In genomic region chr5:11700376-11700775, GRCh38 we compare ENCODE assay signal across 34 cellular contexts.
"Had no signal": no experiment of that assay in that cellular context is flagged by ENCODE, and none has a peak within 500 bp of the region (broad histone marks: within the 10 kb centered on the region; RNA-seq: fewer than 3 reads in every experiment).

No MANE protein-coding gene starts in this region.

- H3K27me3 Mint-ChIP-seq: activated CD4-positive, alpha-beta memory T cell treated with anti-CD3 and anti-CD28 coated beads, Interleukin-2, amount 10 ng/mL, durations not matched to agents 7 days and 5 days; activated CD4-positive, alpha-beta T cell treated with anti-CD3 and anti-CD28 coated beads, Interleukin-2, amount 10 ng/mL, durations not matched to agents 7 days and 5 days; activated CD8-positive, alpha-beta memory T cell treated with anti-CD3 and anti-CD28 coated beads, Interleukin-2, amount 10 ng/mL, durations not matched to agents 7 days and 5 days; activated naive CD4-positive, alpha-beta T cell treated with anti-CD3 and anti-CD28 coated beads, Interleukin-2, amount 10 ng/mL, durations not matched to agents 7 days and 5 days; activated naive CD8-positive, alpha-beta T cell treated with anti-CD3 and anti-CD28 coated beads for 36 hours; activated T-cell treated with anti-CD3 and anti-CD28 coated beads, Interleukin-2, amount 50 U/mL, for 24 hours had no signal

- H3K9me3 Mint-ChIP-seq: activated CD4-positive, alpha-beta memory T cell treated with anti-CD3 and anti-CD28 coated beads, Interleukin-2, amount 10 ng/mL, durations not matched to agents 7 days and 5 days; activated CD4-positive, alpha-beta T cell treated with anti-CD3 and anti-CD28 coated beads, Interleukin-2, amount 10 ng/mL, durations not matched to agents 7 days and 5 days; activated naive CD4-positive, alpha-beta T cell treated with anti-CD3 and anti-CD28 coated beads, Interleukin-2, amount 10 ng/mL, durations not matched to agents 7 days and 5 days; activated naive CD8-positive, alpha-beta T cell treated with anti-CD3 and anti-CD28 coated beads for 36 hours; activated T-cell treated with anti-CD3 and anti-CD28 coated beads, Interleukin-2, amount 50 U/mL, for 24 hours; activated T-helper 2 cell treated with anti-CD3 and anti-CD28 coated beads, Interferon-gamma antibody, Interleukin-2, Interleukin-4, amounts not matched to agents 10 μg/mL and 5 μg/mL and 100 μg/mL, durations not matched to agents 14 hours and 24 hours and 36 hours; T-helper 1 cell treated with Interleukin-12 subunit alpha and Interleukin-12 subunit beta and Interleukin-4 antibody, amounts not matched to agents 30 μg/mL and 1 μg/mL, for 36 hours; T-helper 2 cell treated with Interferon-gamma antibody and Interleukin-4, amounts not matched to agents 5 μg/mL and 100 μg/mL, for 36 hours had no signal

- H3K4me3 ChIP-seq: adrenal gland, body of pancreas, breast epithelium had no signal

- H3K4me1 Mint-ChIP-seq: activated CD4-positive, alpha-beta memory T cell treated with anti-CD3 and anti-CD28 coated beads, Interleukin-2, amount 10 ng/mL, durations not matched to agents 7 days and 5 days; activated CD4-positive, alpha-beta T cell treated with anti-CD3 and anti-CD28 coated beads for 36 hours; activated CD4-positive, alpha-beta T cell treated with anti-CD3 and anti-CD28 coated beads, Interleukin-2, amount 10 ng/mL, durations not matched to agents 7 days and 5 days; activated CD8-positive, alpha-beta memory T cell treated with anti-CD3 and anti-CD28 coated beads, Interleukin-2, amount 10 ng/mL, durations not matched to agents 7 days and 5 days; activated naive CD4-positive, alpha-beta T cell treated with anti-CD3 and anti-CD28 coated beads, Interleukin-2, amount 10 ng/mL, durations not matched to agents 7 days and 5 days; activated naive CD8-positive, alpha-beta T cell treated with anti-CD3 and anti-CD28 coated beads for 36 hours had no signal

- H3K9me3 ChIP-seq: adrenal gland, body of pancreas, breast epithelium had no signal

- H3K27ac Mint-ChIP-seq: activated CD4-positive, alpha-beta memory T cell treated with anti-CD3 and anti-CD28 coated beads, Interleukin-2, amount 10 ng/mL, durations not matched to agents 7 days and 5 days; activated CD4-positive, alpha-beta T cell treated with anti-CD3 and anti-CD28 coated beads for 36 hours; activated CD4-positive, alpha-beta T cell treated with anti-CD3 and anti-CD28 coated beads, Interleukin-2, amount 10 ng/mL, durations not matched to agents 7 days and 5 days; activated CD8-positive, alpha-beta memory T cell treated with anti-CD3 and anti-CD28 coated beads, Interleukin-2, amount 10 ng/mL, durations not matched to agents 7 days and 5 days; activated CD8-positive, alpha-beta T cell treated with anti-CD3 and anti-CD28 coated beads, Interleukin-2, amount 10 ng/mL, durations not matched to agents 7 days and 5 days; activated naive CD4-positive, alpha-beta T cell treated with anti-CD3 and anti-CD28 coated beads, Interleukin-2, amount 10 ng/mL, durations not matched to agents 7 days and 5 days; activated naive CD4-positive, alpha-beta T cell treated with anti-CD3 and anti-CD28 coated beads, Interleukin-2, amount 50 U/mL, for 72 hours; activated naive CD8-positive, alpha-beta T cell treated with anti-CD3 and anti-CD28 coated beads for 36 hours; activated T-cell treated with anti-CD3 and anti-CD28 coated beads, Interleukin-2, amount 50 U/mL, for 24 hours; activated T-helper 2 cell treated with anti-CD3 and anti-CD28 coated beads, Interferon-gamma antibody, Interleukin-2, Interleukin-4, amounts not matched to agents 10 μg/mL and 5 μg/mL and 100 μg/mL, durations not matched to agents 14 hours and 24 hours and 36 hours; T-helper 1 cell treated with Interleukin-12 subunit alpha and Interleukin-12 subunit beta and Interleukin-4 antibody, amounts not matched to agents 30 μg/mL and 1 μg/mL, for 36 hours; T-helper 2 cell treated with Interferon-gamma antibody and Interleukin-4, amounts not matched to agents 5 μg/mL and 100 μg/mL, for 36 hours had no signal

- H3K27me3 ChIP-seq: adrenal gland, body of pancreas, brain microvascular endothelial cell, breast epithelium had no signal

- H3K4me3 Mint-ChIP-seq: activated CD4-positive, alpha-beta memory T cell treated with anti-CD3 and anti-CD28 coated beads, Interleukin-2, amount 10 ng/mL, durations not matched to agents 7 days and 5 days; activated CD4-positive, alpha-beta T cell treated with anti-CD3 and anti-CD28 coated beads for 36 hours; activated CD4-positive, alpha-beta T cell treated with anti-CD3 and anti-CD28 coated beads, Interleukin-2, amount 10 ng/mL, durations not matched to agents 7 days and 5 days; activated CD8-positive, alpha-beta memory T cell treated with anti-CD3 and anti-CD28 coated beads, Interleukin-2, amount 10 ng/mL, durations not matched to agents 7 days and 5 days; activated CD8-positive, alpha-beta T cell treated with anti-CD3 and anti-CD28 coated beads, Interleukin-2, amount 10 ng/mL, durations not matched to agents 7 days and 5 days; activated naive CD4-positive, alpha-beta T cell treated with anti-CD3 and anti-CD28 coated beads, Interleukin-2, amount 10 ng/mL, durations not matched to agents 7 days and 5 days; activated naive CD8-positive, alpha-beta T cell treated with anti-CD3 and anti-CD28 coated beads for 36 hours; activated T-cell treated with anti-CD3 and anti-CD28 coated beads, Interleukin-2, amount 50 U/mL, for 24 hours; T-helper 1 cell treated with Interleukin-12 subunit alpha and Interleukin-12 subunit beta and Interleukin-4 antibody, amounts not matched to agents 30 μg/mL and 1 μg/mL, for 36 hours; T-helper 2 cell treated with Interferon-gamma antibody and Interleukin-4, amounts not matched to agents 5 μg/mL and 100 μg/mL, for 36 hours had no signal

- DNase-seq: activated CD4-positive, alpha-beta memory T cell treated with anti-CD3 and anti-CD28 coated beads, Interleukin-2, amount 10 ng/mL, durations not matched to agents 7 days and 5 days; activated CD4-positive, alpha-beta T cell treated with anti-CD3 and anti-CD28 coated beads for 1 hour; activated CD4-positive, alpha-beta T cell treated with anti-CD3 and anti-CD28 coated beads for 36 hours; activated CD4-positive, alpha-beta T cell treated with anti-CD3 and anti-CD28 coated beads for 48 hours; activated CD4-positive, alpha-beta T cell treated with anti-CD3 and anti-CD28 coated beads, Interleukin-2, amount 10 ng/mL, durations not matched to agents 7 days and 5 days; activated CD4-positive, alpha-beta T cell treated with anti-CD3 and anti-CD28 coated beads, Interleukin-2, amount 50 U/mL, for 48 hours; activated CD4-positive, CD25-positive, alpha-beta regulatory T cell; activated CD8-positive, alpha-beta memory T cell treated with anti-CD3 and anti-CD28 coated beads for 24 hours; activated CD8-positive, alpha-beta memory T cell treated with anti-CD3 and anti-CD28 coated beads, Interleukin-2, amount 10 ng/mL, durations not matched to agents 7 days and 5 days; activated CD8-positive, alpha-beta memory T cell treated with anti-CD3 and anti-CD28 coated beads, Interleukin-2, amount 50 U/mL, for 48 hours; activated CD8-positive, alpha-beta T cell treated with anti-CD3 and anti-CD28 coated beads, Interleukin-2, amount 10 ng/mL, durations not matched to agents 7 days and 5 days; activated effector memory CD4-positive, alpha-beta T cell treated with Interleukin-2 at 50 U/mL for 16 hours; activated gamma-delta T cell; activated naive CD4-positive, alpha-beta T cell treated with anti-CD3 and anti-CD28 coated beads, Interleukin-2, amount 10 ng/mL, durations not matched to agents 7 days and 5 days; activated naive CD4-positive, alpha-beta T cell treated with Interleukin-2 at 50 U/mL for 16 hours; activated naive CD8-positive, alpha-beta T cell treated with anti-CD3 and anti-CD28 coated beads for 36 hours; activated T-cell treated with anti-CD3 and anti-CD28 coated beads, Interleukin-2, amount 50 U/mL, for 24 hours; activated T-cell treated with anti-CD3 and anti-CD28 coated beads, Interleukin-2, amount 50 U/mL, for 48 hours; adrenal gland; amniotic stem cell; aorta; body of pancreas; brain microvascular endothelial cell; central memory CD4-positive, alpha-beta T cell; T-helper 1 cell; T-helper 2 cell; T-helper 9 cell had no signal

- H3K36me3 ChIP-seq: adrenal gland, brain microvascular endothelial cell, breast epithelium had no signal

- ATAC-seq: activated CD4-positive, alpha-beta T cell treated with anti-CD3 and anti-CD28 coated beads for 36 hours; activated CD4-positive, CD25-positive, alpha-beta regulatory T cell treated with anti-CD3 and anti-CD28 coated beads, Interleukin-2, amount 50 U/mL, for 24 hours; activated CD8-positive, alpha-beta memory T cell treated with anti-CD3 and anti-CD28 coated beads, Interleukin-2, amount 10 ng/mL, durations not matched to agents 7 days and 5 days; activated CD8-positive, alpha-beta T cell treated with anti-CD3 and anti-CD28 coated beads, Interleukin-2, amount 10 ng/mL, durations not matched to agents 7 days and 5 days; activated naive CD4-positive, alpha-beta T cell treated with anti-CD3 and anti-CD28 coated beads, Interleukin-2, amount 50 U/mL, for 72 hours; body of pancreas had no signal

- H3K27ac ChIP-seq: adrenal gland, body of pancreas, brain microvascular endothelial cell, breast epithelium, VCaP had no signal

- H3K4me1 ChIP-seq: adrenal gland, body of pancreas, breast epithelium had no signal

- H3K36me3 Mint-ChIP-seq: activated CD8-positive, alpha-beta memory T cell treated with anti-CD3 and anti-CD28 coated beads, Interleukin-2, amount 10 ng/mL, durations not matched to agents 7 days and 5 days; activated naive CD4-positive, alpha-beta T cell treated with anti-CD3 and anti-CD28 coated beads, Interleukin-2, amount 10 ng/mL, durations not matched to agents 7 days and 5 days; activated naive CD4-positive, alpha-beta T cell treated with anti-CD3 and anti-CD28 coated beads, Interleukin-2, amount 50 U/mL, for 72 hours; activated naive CD8-positive, alpha-beta T cell treated with anti-CD3 and anti-CD28 coated beads for 36 hours had no signal
